9 cellular contexts compared by ENCODE assay signal in genomic region chr3:124772081-124772831, GRCh38. TPM values are rescaled to one million over a fixed set of nuclear protein-coding genes. Genes with fewer than 3 reads are reported as not detected.
DNase-seq lines count a peak whose midpoint lies in the region; ATAC-seq, FAIRE-seq and TF ChIP-seq lines count a peak whose summit lies in the region.
"Had no signal": no experiment of that assay in that cellular context is flagged by ENCODE, and none has a peak within 500 bp of the region (broad histone marks: within the 10 kb centered on the region; RNA-seq: fewer than 3 reads in every experiment).

No MANE protein-coding gene starts in this region.

- peaks cover 34 to 35% of the 10 kb centered on the region in 2 donors for H3K4me1 ChIP-seq in kidney (ENCODE audit: control insufficient read depth in 1 of 2, insufficient read depth in 1 of 2, low read depth in 1 of 2, low read length in 2 of 2)

- H3K27ac Mint-ChIP-seq in Calu3 (ENCODE audit: unreplicated experiment): no peak overlapping the region

- peak; percentile 32 for FAIRE-seq in kidney (lab: Jason Lieb, UNC)

- BruUV-seq in Calu3 (replicated peaks; lab: Mats Ljungman, UMichigan): no TSS peak

- H3K9me3 Mint-ChIP-seq in Calu3 (ENCODE audit: low read depth, unreplicated experiment): no peaks in the 10 kb centered on the region

- peak overlapping the region in 1 of 2 donors; percentile 13 for H3K9ac ChIP-seq in kidney (ENCODE audit: low read length in 2 of 2)

- DNase-seq in NCI-H146 (lab: John Stamatoyannopoulos, UW) (peak; percentile 79), astrocyte of the spinal cord (ENCODE audit: low read depth, low spot score) (peak; percentile 64), kidney (peak; percentile 87), AML-193 (lab: John Stamatoyannopoulos, UW) (no peak), Calu3 (no peak)
- DNase-seq in activated T-cell treated with anti-CD3 and anti-CD28 coated beads, Interleukin-2, amount 50 U/mL, for 48 hours: no peak

- peaks cover 13% of the 10 kb centered on the region for H3K4me1 Mint-ChIP-seq in Calu3 (ENCODE audit: low read depth, unreplicated experiment)

- H3K9me3 ChIP-seq in kidney (ENCODE audit: control insufficient read depth in 1 of 2, low read length in 2 of 2): no peaks in the 10 kb centered on the region

- TF ChIP-seq CTCF in astrocyte of the spinal cord (IDR thresholded peaks at IDR 0.05; ENCODE audit: low read depth, low read length) (no peak), kidney (IDR thresholded peaks at IDR 0.05; ENCODE audit: borderline replicate concordance, extremely low read depth, insufficient read depth) (no peak), Calu3 (IDR thresholded peaks at IDR 0.05; ENCODE audit: unreplicated experiment) (no peak)

- intact Hi-C loops in kidney (cut with DNase I): no loop called here
- intact Hi-C loops in Calu3 (cut with micrococcal nuclease; ENCODE audit: unreplicated experiment): no loop called here

- no peak for ATAC-seq in HG03354 (IDR thresholded peaks at IDR 0.05; ENCODE audit: poor library complexity, severe bottlenecking, unreplicated experiment)

- H3K4me3 Mint-ChIP-seq in Calu3 (ENCODE audit: low read depth, unreplicated experiment): no peak overlapping the region

- CTCF ChIA-PET in Calu3 (lab: Charles Lee): interaction anchor here (0.6 to 0.7 kb wide), 2 partner anchors 166 to 411 kb away, joined by 3 to 6 read pairs; no protein-coding TSS in a partner anchor

- in situ Hi-C loops in astrocyte of the spinal cord (cut with HindIII; ENCODE audit: low sequenced_read_pairs): no loop called here

- H3K27ac ChIP-seq in kidney (ENCODE audit: low read depth in 2 of 2, low read length in 2 of 2) (peak overlapping the region; percentile 45 to 70), temporal lobe (ENCODE audit: low read depth, low read length) (peak overlapping the region; percentile 74)

- H3K27me3 Mint-ChIP-seq in Calu3 (ENCODE audit: unreplicated experiment): no peaks in the 10 kb centered on the region

- H3K4me3 ChIP-seq in astrocyte of the spinal cord (ENCODE audit: low read depth, low read length): no peak overlapping the region
- H3K4me3 ChIP-seq in kidney (ENCODE audit: low read length in 2 of 2): no peak overlapping the region
- H3K4me3 ChIP-seq: skin epidermis had no signal

- peaks cover 15 to 19% of the 10 kb centered on the region in 2 donors for H3K36me3 ChIP-seq in kidney (ENCODE audit: control insufficient read depth in 1 of 2, insufficient read depth in 2 of 2, low read length in 2 of 2)

- peaks cover 24% of the 10 kb centered on the region for H3K36me3 Mint-ChIP-seq in Calu3 (ENCODE audit: insufficient read depth, unreplicated experiment)

RNA-seq across cellular contexts. Expression of gene UMPS, which starts 42.0 kb away (rescaled TPM):
- total RNA-seq in kidney (24.7 TPM), temporal lobe (28.3 TPM), Calu3 (2022) (62.1 and 73.0 TPM in 2 replicates)
- polyA plus RNA-seq in kidney (ENCODE audit: insufficient read depth, low read depth, low replicate concordance): 25.7 TPM

Comparison
In these comparisons a context has a peak if more than half of its experiments do, and no peak if none do; other contexts are left out.
1. DNase-seq: peak in NCI-H146 (single experiment), astrocyte of the spinal cord (single experiment) and kidney (single experiment); none in activated T-cell treated with anti-CD3 and anti-CD28 coated beads, Interleukin-2, amount 50 U/mL, for 48 hours (0 of 2), AML-193 (0 of 2) and Calu3 (single experiment).